In genomic region chr17:19285218-19285900, GRCh38 we compare ENCODE assay signal across 1 cellular context.
TF ChIP-seq lines count a peak whose summit lies in the region.

No MANE protein-coding gene starts in this region.

TF ChIP-seq in H1, 55 proteins besides CTCF, POLR2A, EP300 and RAD21:
- TF ChIP-seq PHF8 (conservative IDR thresholded peaks at IDR 0.05; ENCODE audit: low read depth, low read length) (no peak), MAFK (IDR thresholded peaks at IDR 0.05; ENCODE audit: low read depth, low read length) (no peak), POLR2AphosphoS5 (IDR thresholded peaks at IDR 0.05; ENCODE audit: low read depth, low read length) (no peak), YY1 (IDR thresholded peaks at IDR 0.05; ENCODE audit: low read depth, low read length) (no peak), KDM4A (IDR thresholded peaks at IDR 0.05; ENCODE audit: low read depth, low read length, severe bottlenecking) (no peak), SIN3A (conservative IDR thresholded peaks at IDR 0.05 in 1 of 2, IDR thresholded peaks at IDR 0.05 in 1 of 2; ENCODE audit: low read depth in 1 of 2, low read length in 2 of 2) (no peak), ATF3 (IDR thresholded peaks at IDR 0.05; ENCODE audit: insufficient read depth, low read depth, low read length) (no peak), JUN (IDR thresholded peaks at IDR 0.05; ENCODE audit: low read depth, low read length) (no peak)
- TF ChIP-seq, protein P1, sequence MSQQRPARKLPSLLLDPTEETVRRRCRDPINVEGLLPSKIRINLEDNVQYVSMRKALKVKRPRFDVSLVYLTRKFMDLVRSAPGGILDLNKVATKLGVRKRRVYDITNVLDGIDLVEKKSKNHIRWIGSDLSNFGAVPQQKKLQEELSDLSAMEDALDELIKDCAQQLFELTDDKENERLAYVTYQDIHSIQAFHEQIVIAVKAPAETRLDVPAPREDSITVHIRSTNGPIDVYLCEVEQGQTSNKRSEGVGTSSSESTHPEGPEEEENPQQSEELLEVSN (IDR thresholded peaks at IDR 0.05): no peak
- TF ChIP-seq, protein P2, sequence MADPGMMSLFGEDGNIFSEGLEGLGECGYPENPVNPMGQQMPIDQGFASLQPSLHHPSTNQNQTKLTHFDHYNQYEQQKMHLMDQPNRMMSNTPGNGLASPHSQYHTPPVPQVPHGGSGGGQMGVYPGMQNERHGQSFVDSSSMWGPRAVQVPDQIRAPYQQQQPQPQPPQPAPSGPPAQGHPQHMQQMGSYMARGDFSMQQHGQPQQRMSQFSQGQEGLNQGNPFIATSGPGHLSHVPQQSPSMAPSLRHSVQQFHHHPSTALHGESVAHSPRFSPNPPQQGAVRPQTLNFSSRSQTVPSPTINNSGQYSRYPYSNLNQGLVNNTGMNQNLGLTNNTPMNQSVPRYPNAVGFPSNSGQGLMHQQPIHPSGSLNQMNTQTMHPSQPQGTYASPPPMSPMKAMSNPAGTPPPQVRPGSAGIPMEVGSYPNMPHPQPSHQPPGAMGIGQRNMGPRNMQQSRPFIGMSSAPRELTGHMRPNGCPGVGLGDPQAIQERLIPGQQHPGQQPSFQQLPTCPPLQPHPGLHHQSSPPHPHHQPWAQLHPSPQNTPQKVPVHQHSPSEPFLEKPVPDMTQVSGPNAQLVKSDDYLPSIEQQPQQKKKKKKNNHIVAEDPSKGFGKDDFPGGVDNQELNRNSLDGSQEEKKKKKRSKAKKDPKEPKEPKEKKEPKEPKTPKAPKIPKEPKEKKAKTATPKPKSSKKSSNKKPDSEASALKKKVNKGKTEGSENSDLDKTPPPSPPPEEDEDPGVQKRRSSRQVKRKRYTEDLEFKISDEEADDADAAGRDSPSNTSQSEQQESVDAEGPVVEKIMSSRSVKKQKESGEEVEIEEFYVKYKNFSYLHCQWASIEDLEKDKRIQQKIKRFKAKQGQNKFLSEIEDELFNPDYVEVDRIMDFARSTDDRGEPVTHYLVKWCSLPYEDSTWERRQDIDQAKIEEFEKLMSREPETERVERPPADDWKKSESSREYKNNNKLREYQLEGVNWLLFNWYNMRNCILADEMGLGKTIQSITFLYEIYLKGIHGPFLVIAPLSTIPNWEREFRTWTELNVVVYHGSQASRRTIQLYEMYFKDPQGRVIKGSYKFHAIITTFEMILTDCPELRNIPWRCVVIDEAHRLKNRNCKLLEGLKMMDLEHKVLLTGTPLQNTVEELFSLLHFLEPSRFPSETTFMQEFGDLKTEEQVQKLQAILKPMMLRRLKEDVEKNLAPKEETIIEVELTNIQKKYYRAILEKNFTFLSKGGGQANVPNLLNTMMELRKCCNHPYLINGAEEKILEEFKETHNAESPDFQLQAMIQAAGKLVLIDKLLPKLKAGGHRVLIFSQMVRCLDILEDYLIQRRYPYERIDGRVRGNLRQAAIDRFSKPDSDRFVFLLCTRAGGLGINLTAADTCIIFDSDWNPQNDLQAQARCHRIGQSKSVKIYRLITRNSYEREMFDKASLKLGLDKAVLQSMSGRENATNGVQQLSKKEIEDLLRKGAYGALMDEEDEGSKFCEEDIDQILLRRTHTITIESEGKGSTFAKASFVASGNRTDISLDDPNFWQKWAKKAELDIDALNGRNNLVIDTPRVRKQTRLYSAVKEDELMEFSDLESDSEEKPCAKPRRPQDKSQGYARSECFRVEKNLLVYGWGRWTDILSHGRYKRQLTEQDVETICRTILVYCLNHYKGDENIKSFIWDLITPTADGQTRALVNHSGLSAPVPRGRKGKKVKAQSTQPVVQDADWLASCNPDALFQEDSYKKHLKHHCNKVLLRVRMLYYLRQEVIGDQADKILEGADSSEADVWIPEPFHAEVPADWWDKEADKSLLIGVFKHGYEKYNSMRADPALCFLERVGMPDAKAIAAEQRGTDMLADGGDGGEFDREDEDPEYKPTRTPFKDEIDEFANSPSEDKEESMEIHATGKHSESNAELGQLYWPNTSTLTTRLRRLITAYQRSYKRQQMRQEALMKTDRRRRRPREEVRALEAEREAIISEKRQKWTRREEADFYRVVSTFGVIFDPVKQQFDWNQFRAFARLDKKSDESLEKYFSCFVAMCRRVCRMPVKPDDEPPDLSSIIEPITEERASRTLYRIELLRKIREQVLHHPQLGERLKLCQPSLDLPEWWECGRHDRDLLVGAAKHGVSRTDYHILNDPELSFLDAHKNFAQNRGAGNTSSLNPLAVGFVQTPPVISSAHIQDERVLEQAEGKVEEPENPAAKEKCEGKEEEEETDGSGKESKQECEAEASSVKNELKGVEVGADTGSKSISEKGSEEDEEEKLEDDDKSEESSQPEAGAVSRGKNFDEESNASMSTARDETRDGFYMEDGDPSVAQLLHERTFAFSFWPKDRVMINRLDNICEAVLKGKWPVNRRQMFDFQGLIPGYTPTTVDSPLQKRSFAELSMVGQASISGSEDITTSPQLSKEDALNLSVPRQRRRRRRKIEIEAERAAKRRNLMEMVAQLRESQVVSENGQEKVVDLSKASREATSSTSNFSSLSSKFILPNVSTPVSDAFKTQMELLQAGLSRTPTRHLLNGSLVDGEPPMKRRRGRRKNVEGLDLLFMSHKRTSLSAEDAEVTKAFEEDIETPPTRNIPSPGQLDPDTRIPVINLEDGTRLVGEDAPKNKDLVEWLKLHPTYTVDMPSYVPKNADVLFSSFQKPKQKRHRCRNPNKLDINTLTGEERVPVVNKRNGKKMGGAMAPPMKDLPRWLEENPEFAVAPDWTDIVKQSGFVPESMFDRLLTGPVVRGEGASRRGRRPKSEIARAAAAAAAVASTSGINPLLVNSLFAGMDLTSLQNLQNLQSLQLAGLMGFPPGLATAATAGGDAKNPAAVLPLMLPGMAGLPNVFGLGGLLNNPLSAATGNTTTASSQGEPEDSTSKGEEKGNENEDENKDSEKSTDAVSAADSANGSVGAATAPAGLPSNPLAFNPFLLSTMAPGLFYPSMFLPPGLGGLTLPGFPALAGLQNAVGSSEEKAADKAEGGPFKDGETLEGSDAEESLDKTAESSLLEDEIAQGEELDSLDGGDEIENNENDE (IDR thresholded peaks at IDR 0.05; ENCODE audit: insufficient replicate concordance, low read length): no peak
